ENCODE assay signal across 8 cellular contexts in genomic region chr17:81391964-81392908, GRCh38. TPM values are rescaled to one million over a fixed set of nuclear protein-coding genes. Genes with fewer than 3 reads are reported as not detected.
A peak's percentile ranks its signal among the peaks of the same experiment; 100 is the strongest.
DNase-seq lines count a peak whose midpoint lies in the region; ATAC-seq and TF ChIP-seq lines count a peak whose summit lies in the region.

No MANE protein-coding gene starts in this region.

- no peaks in the 10 kb centered on the region for H3K9me3 ChIP-seq in transverse colon

- ATAC-seq in HG02588 (IDR thresholded peaks at IDR 0.05; ENCODE audit: unreplicated experiment) (no peak), HG03196 (IDR thresholded peaks at IDR 0.05; ENCODE audit: unreplicated experiment) (no peak)

- H3K4me3 ChIP-seq in transverse colon: peak overlapping the region; percentile 85 to 97 (median 88)

- H3K4me1 ChIP-seq in transverse colon: peaks cover 28 to 51% (median 48%) of the 10 kb centered on the region in 4 donors

- no peak for TF ChIP-seq CTCF in chondrocyte (IDR thresholded peaks at IDR 0.05)
- peak in 1 of 5 experiments; percentile 5 for TF ChIP-seq CTCF in transverse colon (IDR thresholded peaks at IDR 0.05)

- peaks cover 58% of the 10 kb centered on the region for H3K4me1 Mint-ChIP-seq in chondrocyte (ENCODE audit: low read depth)

- peak overlapping the region; percentile 93 for H3K27ac Mint-ChIP-seq in chondrocyte (ENCODE audit: unreplicated experiment)

- in situ Hi-C loops in transverse colon (cut with MboI; ENCODE audit: low pct_ligation_motif_present in 1 of 4, low pct_unique_long_range_greater_than_20kb in 1 of 4, low sequenced_read_pairs in 3 of 4): loop anchor here in 2 of 4 donors (10.0 to 25.0 kb wide), 3 partner anchors 57 to 105 kb away; partner anchors contain the start of gene SLC38A10 (in 1 of the 2)

- peak; percentile 16 for TF ChIP-seq POLR2A in transverse colon (IDR thresholded peaks at IDR 0.05)

- no peaks in the 10 kb centered on the region for H3K36me3 ChIP-seq in transverse colon

- intact Hi-C loops in transverse colon (cut with DNase I; ENCODE audit: low total_unique reads): loop anchor here (10.0 kb wide), 1 partner anchor 97 kb away; the partner anchor contains the start of gene SLC38A10

- DNase-seq in activated CD8-positive, alpha-beta memory T cell treated with anti-CD3 and anti-CD28 coated beads for 24 hours: peak; percentile 57
- no peak for DNase-seq in activated CD8-positive, alpha-beta memory T cell treated with anti-CD3 and anti-CD28 coated beads, Interleukin-2, amount 50 U/mL, for 4 hours
- no peak for DNase-seq in chondrocyte (ENCODE audit: low spot score)
- DNase-seq in lung microvascular endothelial cell (ENCODE audit: low read depth in 2 of 2): peak; percentile 28 to 52
- DNase-seq in transverse colon: peak; percentile 46
- DNase-seq in NCI-H446 treated with DMSO at 0.1 percent for 48 hours (lab: John Stamatoyannopoulos, UW): no peak

- peak overlapping the region; percentile 73 for H3K4me3 Mint-ChIP-seq in chondrocyte (ENCODE audit: unreplicated experiment)

- no peaks in the 10 kb centered on the region for H3K36me3 Mint-ChIP-seq in chondrocyte (ENCODE audit: low read depth)

- 28% methylated on average over 11 to 33 of the region's 33 CpGs for WGBS in transverse colon (ENCODE audit: low coverage in 1 of 2), 2 donors

- H3K27ac ChIP-seq in transverse colon: peak overlapping the region; percentile 97 to 99 (median 98)

- peaks cover 13% of the 10 kb centered on the region for H3K27me3 ChIP-seq in transverse colon

- TF ChIP-seq EP300 in transverse colon (IDR thresholded peaks at IDR 0.05; ENCODE audit: low read depth): no peak

- H3K27me3 Mint-ChIP-seq in chondrocyte (ENCODE audit: low read depth): no peaks in the 10 kb centered on the region

- no peaks in the 10 kb centered on the region for H3K9me3 Mint-ChIP-seq in chondrocyte (ENCODE audit: low read depth)

RNA-seq across cellular contexts. Expression of gene BAHCC1, which starts 3.0 kb away (rescaled TPM):
- total RNA-seq in chondrocyte (20.6 to 32.3 TPM (median 22.7 TPM) in 3 replicates), lung microvascular endothelial cell (2.6 TPM in 2 replicates), transverse colon (100 to 1,000 TPM in 1 of 4 donors, 10 to 100 TPM in 2, 1 to 10 TPM in 1; 8.7 to 133 (median 12.4) TPM)

Comparison
In these comparisons a context has a peak if more than half of its experiments do, and no peak if none do; other contexts are left out.
1. DNase-seq: peak in activated CD8-positive, alpha-beta memory T cell treated with anti-CD3 and anti-CD28 coated beads for 24 hours (single experiment), lung microvascular endothelial cell (2 of 2) and transverse colon (single experiment); none in activated CD8-positive, alpha-beta memory T cell treated with anti-CD3 and anti-CD28 coated beads, Interleukin-2, amount 50 U/mL, for 4 hours (single experiment), chondrocyte (single experiment) and NCI-H446 treated with DMSO at 0.1 percent for 48 hours (single experiment).